ENCODE assay signal across 1 cellular context in the genomic region with DNA sequence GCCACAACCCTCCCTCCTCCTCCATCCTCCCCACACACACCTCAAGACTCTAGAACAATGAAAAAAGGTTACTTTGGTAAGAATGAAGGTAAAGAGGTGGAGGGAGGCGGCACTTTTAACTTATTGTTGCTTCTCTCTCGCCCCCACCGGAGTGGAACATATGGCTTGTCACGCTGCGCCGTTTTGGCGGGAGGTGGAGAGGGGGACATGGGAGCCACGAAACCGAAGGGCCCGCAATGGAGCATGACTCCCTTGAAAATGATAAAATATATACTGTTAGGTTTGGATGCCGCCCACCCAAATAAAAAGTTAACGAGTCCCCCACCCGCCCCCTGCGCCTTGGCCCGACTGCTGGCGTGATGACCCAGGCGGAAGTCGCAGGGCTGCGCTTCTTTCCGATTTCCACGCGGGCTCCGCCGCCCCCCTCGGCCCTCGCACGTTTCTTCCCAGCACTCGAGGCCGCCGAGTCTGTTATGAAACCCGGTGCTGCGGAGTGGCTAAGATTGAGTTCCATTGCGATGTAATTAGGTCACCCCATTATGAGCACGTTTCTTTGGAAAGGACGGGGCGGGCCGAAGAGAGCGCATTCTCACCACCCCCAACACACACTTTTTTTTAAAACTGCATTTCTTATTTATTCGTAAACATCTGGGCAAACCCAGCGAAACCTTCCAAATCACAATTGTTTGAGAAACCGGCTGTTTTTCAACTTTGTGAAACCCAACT.
TF ChIP-seq lines count a peak whose summit lies in the region.

No MANE protein-coding gene starts in this region.

TF ChIP-seq in HepG2, 621 proteins besides CTCF, POLR2A, EP300 and RAD21 (continued from another document and continues in another):
- TF ChIP-seq IRX3 (CRISPR knock-in tag; IDR thresholded peaks at IDR 0.05; ENCODE audit: borderline replicate concordance, low read depth) (no peak), MAZ (IDR thresholded peaks at IDR 0.05; ENCODE audit: borderline replicate concordance, low read depth, low read length) (no peak), MAZ (CRISPR knock-in tag; IDR thresholded peaks at IDR 0.05; ENCODE audit: low read depth) (no peak), ZNF569 (CRISPR knock-in tag; IDR thresholded peaks at IDR 0.05; ENCODE audit: borderline replicate concordance) (no peak), GATAD2A (CRISPR knock-in tag; IDR thresholded peaks at IDR 0.05) (peak; percentile 54), CREM (IDR thresholded peaks at IDR 0.05) (peak; percentile 13; the same call in 1 of the 2 replicates), CREM (CRISPR knock-in tag; IDR thresholded peaks at IDR 0.05) (no peak), DPF2 (CRISPR knock-in tag; IDR thresholded peaks at IDR 0.05; ENCODE audit: borderline replicate concordance, low read depth) (0 out of 2 replicates have a peak, but pooled peaks have one; percentile 13), NFKB2 (CRISPR knock-in tag; IDR thresholded peaks at IDR 0.05; ENCODE audit: borderline replicate concordance) (peak; percentile 85; the same call in 1 of the 2 replicates), PHF21A (CRISPR knock-in tag; IDR thresholded peaks at IDR 0.05) (no peak), ARNT (IDR thresholded peaks at IDR 0.05) (no peak), ZBTB46 (CRISPR knock-in tag; IDR thresholded peaks at IDR 0.05; ENCODE audit: borderline replicate concordance) (no peak), JARID2 (CRISPR knock-in tag; IDR thresholded peaks at IDR 0.05; ENCODE audit: insufficient replicate concordance) (no peak), HES4 (CRISPR knock-in tag; IDR thresholded peaks at IDR 0.05; ENCODE audit: borderline replicate concordance) (peak; percentile 8; the same call in 1 of the 2 replicates), ETV5 (CRISPR knock-in tag; IDR thresholded peaks at IDR 0.05; ENCODE audit: borderline replicate concordance) (peak; percentile 70; the same call in 1 of the 2 replicates), ZMYM4 (CRISPR knock-in tag; IDR thresholded peaks at IDR 0.05) (peak; percentile 42; the same call in 1 of the 2 replicates), ZC3H4 (CRISPR knock-in tag; IDR thresholded peaks at IDR 0.05; ENCODE audit: borderline replicate concordance) (peak; percentile 87), NPAS2 (CRISPR knock-in tag; IDR thresholded peaks at IDR 0.05; ENCODE audit: borderline replicate concordance) (no peak), SRSF1 (optimal IDR thresholded peaks at IDR 0.05; ENCODE audit: low read depth, low read length) (no peak), SOX6 (IDR thresholded peaks at IDR 0.05) (no peak), SOX6 (CRISPR knock-in tag; IDR thresholded peaks at IDR 0.05) (no peak), ZNF468 (CRISPR knock-in tag; IDR thresholded peaks at IDR 0.05) (0 out of 2 replicates have a peak, but pooled peaks have one; percentile 48), ZFP82 (CRISPR knock-in tag; IDR thresholded peaks at IDR 0.05; ENCODE audit: borderline replicate concordance) (0 out of 2 replicates have a peak, but pooled peaks have one; percentile 87), ARNT2 (CRISPR knock-in tag; IDR thresholded peaks at IDR 0.05; ENCODE audit: low read depth) (peak; percentile 69; the same call in 1 of the 2 replicates), KAT8 (CRISPR knock-in tag; IDR thresholded peaks at IDR 0.05) (peak; percentile 43; the same call in 1 of the 2 replicates), ZNF234 (CRISPR knock-in tag; conservative IDR thresholded peaks at IDR 0.05) (no peak), ZNF704 (CRISPR knock-in tag; IDR thresholded peaks at IDR 0.05; ENCODE audit: borderline replicate concordance) (no peak), MYC (CRISPR knock-in tag; IDR thresholded peaks at IDR 0.05; ENCODE audit: borderline replicate concordance) (peak; percentile 92), ZNF770 (CRISPR knock-in tag; IDR thresholded peaks at IDR 0.05) (no peak), ZNF280B (CRISPR knock-in tag; IDR thresholded peaks at IDR 0.05; ENCODE audit: borderline replicate concordance) (no peak), ATM (IDR thresholded peaks at IDR 0.05; ENCODE audit: borderline replicate concordance) (no peak), ZNF577 (CRISPR knock-in tag; IDR thresholded peaks at IDR 0.05; ENCODE audit: borderline replicate concordance, low read depth) (no peak), DR1 (CRISPR knock-in tag; IDR thresholded peaks at IDR 0.05) (no peak), ZNF354B (CRISPR knock-in tag; IDR thresholded peaks at IDR 0.05) (no peak), ZFP36 (IDR thresholded peaks at IDR 0.05; ENCODE audit: borderline replicate concordance, low read depth, low read length, partially characterized antibody) (no peak), ZNF441 (CRISPR knock-in tag; IDR thresholded peaks at IDR 0.05; ENCODE audit: borderline replicate concordance) (peak; percentile 18; the same call in 1 of the 2 replicates), ZNF75D (CRISPR knock-in tag; IDR thresholded peaks at IDR 0.05; ENCODE audit: borderline replicate concordance) (0 out of 2 replicates have a peak, but pooled peaks have one; percentile 75), CEBPG (CRISPR knock-in tag; IDR thresholded peaks at IDR 0.05) (peak; percentile 44), ZNF513 (CRISPR knock-in tag; conservative IDR thresholded peaks at IDR 0.05) (no peak), ZNF720 (CRISPR knock-in tag; IDR thresholded peaks at IDR 0.05) (no peak), ZSCAN30 (CRISPR knock-in tag; IDR thresholded peaks at IDR 0.05) (0 out of 2 replicates have a peak, but pooled peaks have one; percentile 32), THYN1 (CRISPR knock-in tag; IDR thresholded peaks at IDR 0.05; ENCODE audit: borderline replicate concordance, low read depth) (no peak), ZNF496 (CRISPR knock-in tag; IDR thresholded peaks at IDR 0.05; ENCODE audit: insufficient replicate concordance) (no peak), POGZ (CRISPR knock-in tag; IDR thresholded peaks at IDR 0.05) (no peak), EED (CRISPR knock-in tag; IDR thresholded peaks at IDR 0.05) (no peak), ZBTB3 (CRISPR knock-in tag; IDR thresholded peaks at IDR 0.05; ENCODE audit: borderline replicate concordance, low read depth) (no peak)
- TF ChIP-seq, protein P1, sequence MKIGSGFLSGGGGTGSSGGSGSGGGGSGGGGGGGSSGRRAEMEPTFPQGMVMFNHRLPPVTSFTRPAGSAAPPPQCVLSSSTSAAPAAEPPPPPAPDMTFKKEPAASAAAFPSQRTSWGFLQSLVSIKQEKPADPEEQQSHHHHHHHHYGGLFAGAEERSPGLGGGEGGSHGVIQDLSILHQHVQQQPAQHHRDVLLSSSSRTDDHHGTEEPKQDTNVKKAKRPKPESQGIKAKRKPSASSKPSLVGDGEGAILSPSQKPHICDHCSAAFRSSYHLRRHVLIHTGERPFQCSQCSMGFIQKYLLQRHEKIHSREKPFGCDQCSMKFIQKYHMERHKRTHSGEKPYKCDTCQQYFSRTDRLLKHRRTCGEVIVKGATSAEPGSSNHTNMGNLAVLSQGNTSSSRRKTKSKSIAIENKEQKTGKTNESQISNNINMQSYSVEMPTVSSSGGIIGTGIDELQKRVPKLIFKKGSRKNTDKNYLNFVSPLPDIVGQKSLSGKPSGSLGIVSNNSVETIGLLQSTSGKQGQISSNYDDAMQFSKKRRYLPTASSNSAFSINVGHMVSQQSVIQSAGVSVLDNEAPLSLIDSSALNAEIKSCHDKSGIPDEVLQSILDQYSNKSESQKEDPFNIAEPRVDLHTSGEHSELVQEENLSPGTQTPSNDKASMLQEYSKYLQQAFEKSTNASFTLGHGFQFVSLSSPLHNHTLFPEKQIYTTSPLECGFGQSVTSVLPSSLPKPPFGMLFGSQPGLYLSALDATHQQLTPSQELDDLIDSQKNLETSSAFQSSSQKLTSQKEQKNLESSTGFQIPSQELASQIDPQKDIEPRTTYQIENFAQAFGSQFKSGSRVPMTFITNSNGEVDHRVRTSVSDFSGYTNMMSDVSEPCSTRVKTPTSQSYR (CRISPR knock-in tag; IDR thresholded peaks at IDR 0.05; ENCODE audit: borderline replicate concordance), result peak; percentile 64; the same call in 1 of the 2 replicates
- TF ChIP-seq, protein P2, sequence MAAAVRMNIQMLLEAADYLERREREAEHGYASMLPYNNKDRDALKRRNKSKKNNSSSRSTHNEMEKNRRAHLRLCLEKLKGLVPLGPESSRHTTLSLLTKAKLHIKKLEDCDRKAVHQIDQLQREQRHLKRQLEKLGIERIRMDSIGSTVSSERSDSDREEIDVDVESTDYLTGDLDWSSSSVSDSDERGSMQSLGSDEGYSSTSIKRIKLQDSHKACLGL (CRISPR knock-in tag; IDR thresholded peaks at IDR 0.05), result no peak
- TF ChIP-seq, protein P3, sequence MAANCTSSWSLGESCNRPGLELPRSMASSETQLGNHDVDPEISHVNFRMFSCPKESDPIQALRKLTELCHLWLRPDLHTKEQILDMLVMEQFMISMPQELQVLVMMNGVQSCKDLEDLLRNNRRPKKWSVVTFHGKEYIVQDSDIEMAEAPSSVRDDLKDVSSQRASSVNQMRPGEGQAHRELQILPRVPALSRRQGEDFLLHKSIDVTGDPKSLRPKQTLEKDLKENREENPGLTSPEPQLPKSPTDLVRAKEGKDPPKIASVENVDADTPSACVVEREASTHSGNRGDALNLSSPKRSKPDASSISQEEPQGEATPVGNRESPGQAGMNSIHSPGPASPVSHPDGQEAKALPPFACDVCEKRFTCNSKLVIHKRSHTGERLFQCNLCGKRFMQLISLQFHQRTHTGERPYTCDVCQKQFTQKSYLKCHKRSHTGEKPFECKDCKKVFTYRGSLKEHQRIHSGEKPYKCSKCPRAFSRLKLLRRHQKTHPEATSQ (CRISPR knock-in tag; IDR thresholded peaks at IDR 0.05; ENCODE audit: borderline replicate concordance), result no peak
- TF ChIP-seq, protein P4, sequence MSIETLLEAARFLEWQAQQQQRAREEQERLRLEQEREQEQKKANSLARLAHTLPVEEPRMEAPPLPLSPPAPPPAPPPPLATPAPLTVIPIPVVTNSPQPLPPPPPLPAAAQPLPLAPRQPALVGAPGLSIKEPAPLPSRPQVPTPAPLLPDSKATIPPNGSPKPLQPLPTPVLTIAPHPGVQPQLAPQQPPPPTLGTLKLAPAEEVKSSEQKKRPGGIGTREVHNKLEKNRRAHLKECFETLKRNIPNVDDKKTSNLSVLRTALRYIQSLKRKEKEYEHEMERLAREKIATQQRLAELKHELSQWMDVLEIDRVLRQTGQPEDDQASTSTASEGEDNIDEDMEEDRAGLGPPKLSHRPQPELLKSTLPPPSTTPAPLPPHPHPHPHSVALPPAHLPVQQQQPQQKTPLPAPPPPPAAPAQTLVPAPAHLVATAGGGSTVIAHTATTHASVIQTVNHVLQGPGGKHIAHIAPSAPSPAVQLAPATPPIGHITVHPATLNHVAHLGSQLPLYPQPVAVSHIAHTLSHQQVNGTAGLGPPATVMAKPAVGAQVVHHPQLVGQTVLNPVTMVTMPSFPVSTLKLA (IDR thresholded peaks at IDR 0.05), result no peak
